Comparison of ENCODE assay signal across 8 cellular contexts in genomic region chr11:123103326-123103980, GRCh38. TPM values are rescaled to one million over a fixed set of nuclear protein-coding genes. Genes with fewer than 3 reads are reported as not detected.
DNase-seq lines count a peak whose midpoint lies in the region; ATAC-seq, FAIRE-seq and TF ChIP-seq lines count a peak whose summit lies in the region.

No MANE protein-coding gene starts in this region.

- no peaks in the 10 kb centered on the region for H3K9me3 Mint-ChIP-seq in stimulated activated naive B cell treated with anti-CD40 and anti-IgM and Interleukin-4, amounts not matched to agents 10 μg/mL and 1 μg/mL and 100 μg/mL, for 72 hours

- H3K27ac ChIP-seq in SK-N-MC (peak overlapping the region; percentile 92), keratinocyte (ENCODE audit: control insufficient read depth, insufficient read depth, low read length) (no peak overlapping the region)

- H3K9ac ChIP-seq in SK-N-MC (ENCODE audit: insufficient read length): peak overlapping the region; percentile 59
- H3K9ac ChIP-seq in keratinocyte (ENCODE audit: control insufficient read depth, extremely low read depth, insufficient read depth, low read length): no peak overlapping the region

- peaks cover 16 to 18% of the 10 kb centered on the region in 2 donors for H3K27me3 Mint-ChIP-seq in stimulated activated naive B cell treated with anti-CD40 and anti-IgM and Interleukin-4, amounts not matched to agents 10 μg/mL and 1 μg/mL and 100 μg/mL, for 72 hours

- no peaks in the 10 kb centered on the region for H3K36me3 Mint-ChIP-seq in stimulated activated naive B cell treated with anti-CD40 and anti-IgM and Interleukin-4, amounts not matched to agents 10 μg/mL and 1 μg/mL and 100 μg/mL, for 72 hours

- H3K79me2 ChIP-seq in keratinocyte (ENCODE audit: control insufficient read depth, insufficient read depth, low read length): no peaks in the 10 kb centered on the region

- no peak overlapping the region for H3K4me2 ChIP-seq in keratinocyte (ENCODE audit: control insufficient read depth, extremely low read depth, insufficient read depth, low read depth, low read length)

- TF ChIP-seq CTCF in keratinocyte (optimal IDR thresholded peaks at IDR 0.05 in 1 of 3, IDR thresholded peaks at IDR 0.05 in 1 of 3, conservative IDR thresholded peaks at IDR 0.05 in 1 of 3; ENCODE audit: extremely low read depth in 1 of 3, insufficient read depth in 2 of 3, low read length in 3 of 3): peak; percentile 57 to 70 (median 62)

- peak in 2 of 3 donors; percentile 11 to 33 for DNase-seq in stimulated activated CD4-positive, alpha-beta T cell treated with anti-CD3 and anti-CD28 coated beads, Interleukin-12 subunit alpha, Interleukin-12 subunit beta, amount 100 ng/mL, for 48 hours (ENCODE audit: low read depth in 2 of 3, low spot score in 1 of 3)
- no peak for DNase-seq in stimulated activated CD4-positive, alpha-beta T cell treated with anti-CD3 and anti-CD28 coated beads, Interleukin-4, amount 100 ng/mL, for 1 hour
- DNase-seq in NCI-H1092 (lab: John Stamatoyannopoulos, UW): peak; percentile 90
- peak; percentile 97 for DNase-seq in SK-N-MC (ENCODE audit: low read depth, low spot score)
- DNase-seq in central memory CD4-positive, alpha-beta T cell: peak; percentile 36
- DNase-seq in keratinocyte (ENCODE audit: low read depth, low spot score): no peak
- DNase-seq in stimulated activated naive B cell treated with anti-CD40 and anti-IgM and Interleukin-4, amounts not matched to agents 10 μg/mL and 1 μg/mL and 100 μg/mL, for 72 hours: no peak

- H3K4me1 Mint-ChIP-seq in stimulated activated naive B cell treated with anti-CD40 and anti-IgM and Interleukin-4, amounts not matched to agents 10 μg/mL and 1 μg/mL and 100 μg/mL, for 72 hours: no peaks in the 10 kb centered on the region

- H3K36me3 ChIP-seq in SK-N-MC (ENCODE audit: insufficient read depth, low read length) (no peaks in the 10 kb centered on the region), keratinocyte (ENCODE audit: control insufficient read depth in 2 of 2, extremely low read depth in 1 of 2, insufficient read depth in 2 of 2, low read length in 2 of 2) (no peaks in the 10 kb centered on the region)

- peak; percentile 25 to 41 for ATAC-seq in stimulated activated naive B cell treated with anti-CD40 and anti-IgM and Interleukin-4, amounts not matched to agents 10 μg/mL and 1 μg/mL and 100 μg/mL, for 72 hours (replicated peaks)
- ATAC-seq in HG02642 (IDR thresholded peaks at IDR 0.05; ENCODE audit: poor library complexity, unreplicated experiment): no peak

- no peaks in the 10 kb centered on the region for H3K9me1 ChIP-seq in keratinocyte (ENCODE audit: control insufficient read depth, extremely low read depth, insufficient read depth, low read length)

- no peaks in the 10 kb centered on the region for H3K27me3 ChIP-seq in keratinocyte (ENCODE audit: control insufficient read depth, extremely low read depth, insufficient read depth, low read length)

- no peak overlapping the region for H3K27ac Mint-ChIP-seq in stimulated activated naive B cell treated with anti-CD40 and anti-IgM and Interleukin-4, amounts not matched to agents 10 μg/mL and 1 μg/mL and 100 μg/mL, for 72 hours

- H2AFZ ChIP-seq in keratinocyte (ENCODE audit: control insufficient read depth, low read length): no peak overlapping the region

- H3K4me3 ChIP-seq in SK-N-MC: 0 out of 2 replicates have a peak overlapping the region, but pooled peaks have one; percentile 24
- no peak overlapping the region for H3K4me3 ChIP-seq in keratinocyte (ENCODE audit: control insufficient read depth in 2 of 3, extremely low read depth in 1 of 3, insufficient read depth in 2 of 3, low read depth in 1 of 3, low read length in 3 of 3)

- H4K20me1 ChIP-seq in keratinocyte (ENCODE audit: control insufficient read depth, extremely low read depth, insufficient read depth, low read length): no peaks in the 10 kb centered on the region

- H3K9me3 ChIP-seq in SK-N-MC (ENCODE audit: low read depth, low read length) (no peaks in the 10 kb centered on the region), keratinocyte (ENCODE audit: control insufficient read depth, low read depth, low read length) (no peaks in the 10 kb centered on the region)

- peak; percentile 71 for FAIRE-seq in keratinocyte (lab: Jason Lieb, UNC)

- no peak overlapping the region for H3K4me3 Mint-ChIP-seq in stimulated activated naive B cell treated with anti-CD40 and anti-IgM and Interleukin-4, amounts not matched to agents 10 μg/mL and 1 μg/mL and 100 μg/mL, for 72 hours

- no peaks in the 10 kb centered on the region for H3K4me1 ChIP-seq in keratinocyte (ENCODE audit: control insufficient read depth, extremely low read depth, insufficient read depth, low read length)

- dilution Hi-C loops in keratinocyte (cut with MboI; ENCODE audit: extremely low pct_ligation_motif_present, low sequenced_read_pairs): loop anchor here (25.0 kb wide), 1 partner anchor 159 kb away; no protein-coding TSS in a partner anchor

RNA-seq across cellular contexts. Expression of gene HSPA8, which starts 41.5 kb away (rescaled TPM):
- polyA plus RNA-seq in keratinocyte: 2,567 to 3,596 TPM (median 3,207 TPM) in 3 replicates
- polyA plus RNA-seq in keratinocyte (2011; ENCODE audit: low read depth): 7,600 TPM
- 1,397 and 2,546 TPM in 2 replicates for polyA plus RNA-seq in keratinocyte (2011; cell fraction: cytosol; rRNA removed)
- 2,037 and 2,525 TPM in 2 replicates for polyA plus RNA-seq in keratinocyte (2011; cell fraction: nucleus; rRNA removed)
- polyA plus RNA-seq in keratinocyte (2012; ENCODE audit: low replicate concordance): 1,916 and 2,237 TPM in 2 replicates
- polyA minus RNA-seq in keratinocyte: 3,035 to 4,185 TPM (median 3,746 TPM) in 3 replicates
- polyA minus RNA-seq in keratinocyte (2011; cell fraction: cytosol; rRNA and poly(A)+ RNA removed): 1,174 TPM
- 1,345 and 2,183 TPM in 2 replicates for polyA minus RNA-seq in keratinocyte (2011; cell fraction: nucleus; rRNA and poly(A)+ RNA removed)

Comparison
In these comparisons a context has a peak if more than half of its experiments do, and no peak if none do; other contexts are left out.
1. DNase-seq: peak in stimulated activated CD4-positive, alpha-beta T cell treated with anti-CD3 and anti-CD28 coated beads, Interleukin-12 subunit alpha, Interleukin-12 subunit beta, amount 100 ng/mL, for 48 hours (2 of 3), NCI-H1092 (single experiment), SK-N-MC (single experiment) and central memory CD4-positive, alpha-beta T cell (single experiment); none in stimulated activated CD4-positive, alpha-beta T cell treated with anti-CD3 and anti-CD28 coated beads, Interleukin-4, amount 100 ng/mL, for 1 hour (single experiment), keratinocyte (single experiment) and stimulated activated naive B cell treated with anti-CD40 and anti-IgM and Interleukin-4, amounts not matched to agents 10 μg/mL and 1 μg/mL and 100 μg/mL, for 72 hours (single experiment).